In genomic region chr1:231625975-231626534, GRCh38 we compare ENCODE assay signal across 8 cellular contexts. TPM values are rescaled to one million over a fixed set of nuclear protein-coding genes. Genes with fewer than 3 reads are reported as not detected.
DNase-seq lines count a peak whose midpoint lies in the region; ATAC-seq, FAIRE-seq and TF ChIP-seq lines count a peak whose summit lies in the region.

No MANE protein-coding gene starts in this region.

- H3K27ac Mint-ChIP-seq in activated CD4-positive, alpha-beta T cell treated with anti-CD3 and anti-CD28 coated beads for 36 hours = peak overlapping the region; percentile 71
- peak overlapping the region; percentile 28 for H3K27ac Mint-ChIP-seq in activated CD8-positive, alpha-beta T cell treated with anti-CD3 and anti-CD28 coated beads for 36 hours

- no peaks in the 10 kb centered on the region for H3K36me3 Mint-ChIP-seq in activated CD4-positive, alpha-beta T cell treated with anti-CD3 and anti-CD28 coated beads for 36 hours (ENCODE audit: low read depth)
- no peaks in the 10 kb centered on the region for H3K36me3 Mint-ChIP-seq in activated CD8-positive, alpha-beta T cell treated with anti-CD3 and anti-CD28 coated beads for 36 hours (ENCODE audit: low read depth)

- no peak for DNase-seq in activated CD4-positive, alpha-beta T cell treated with anti-CD3 and anti-CD28 coated beads for 36 hours
- DNase-seq in activated CD4-positive, alpha-beta T cell treated with anti-CD3 and anti-CD28 coated beads for 4 hours = no peak
- DNase-seq in activated CD8-positive, alpha-beta T cell treated with anti-CD3 and anti-CD28 coated beads for 36 hours = no peak
- no peak for DNase-seq in kidney
- DNase-seq in testis = no peak
- DNase-seq in NOMO-1 treated with DMSO at 0.1 percent for 48 hours (lab: John Stamatoyannopoulos, UW; ENCODE audit: unreplicated experiment) = no peak
- no peak for DNase-seq in CD1c-positive myeloid dendritic cell (ENCODE audit: extremely low spot score)

- H3K4me3 Mint-ChIP-seq in activated CD4-positive, alpha-beta T cell treated with anti-CD3 and anti-CD28 coated beads for 36 hours = peak overlapping the region; percentile 80
- peak overlapping the region; percentile 74 for H3K4me3 Mint-ChIP-seq in activated CD8-positive, alpha-beta T cell treated with anti-CD3 and anti-CD28 coated beads for 36 hours

- peaks cover 3% of the 10 kb centered on the region for H3K27me3 Mint-ChIP-seq in activated CD4-positive, alpha-beta T cell treated with anti-CD3 and anti-CD28 coated beads for 36 hours
- no peaks in the 10 kb centered on the region for H3K27me3 Mint-ChIP-seq in activated CD8-positive, alpha-beta T cell treated with anti-CD3 and anti-CD28 coated beads for 36 hours

- H3K9me3 ChIP-seq in kidney (ENCODE audit: control insufficient read depth in 1 of 2, low read length in 2 of 2) = no peaks in the 10 kb centered on the region
- no peaks in the 10 kb centered on the region for H3K9me3 ChIP-seq in testis

- H3K4me3 ChIP-seq in kidney (ENCODE audit: low read length in 2 of 2) = peak overlapping the region; percentile 15 to 78
- H3K4me3 ChIP-seq in testis = peak overlapping the region; percentile 62 to 75

- H3K4me1 Mint-ChIP-seq in activated CD4-positive, alpha-beta T cell treated with anti-CD3 and anti-CD28 coated beads for 36 hours = peaks cover 32% of the 10 kb centered on the region
- peaks cover 28% of the 10 kb centered on the region for H3K4me1 Mint-ChIP-seq in activated CD8-positive, alpha-beta T cell treated with anti-CD3 and anti-CD28 coated beads for 36 hours (ENCODE audit: low read depth)

- H3K9ac ChIP-seq in kidney (ENCODE audit: low read length in 2 of 2) = no peak overlapping the region

- intact Hi-C loops in activated CD4-positive, alpha-beta T cell treated with anti-CD3 and anti-CD28 coated beads for 36 hours (cut with DNase I, micrococcal nuclease) = loop anchor here (5.0 to 10.0 kb wide), 2 partner anchors 179 to 1001 kb away; no protein-coding TSS in a partner anchor
- intact Hi-C loops in activated CD8-positive, alpha-beta T cell treated with anti-CD3 and anti-CD28 coated beads for 36 hours (cut with micrococcal nuclease) = no loop called here
- intact Hi-C loops in kidney (cut with DNase I) = no loop called here
- intact Hi-C loops in testis (cut with DNase I; ENCODE audit: low total_unique reads) = no loop called here

- WGBS in testis, 2 donors = 3% methylated on average over 7 of the region's 7 CpGs

- no peaks in the 10 kb centered on the region for H3K9me3 Mint-ChIP-seq in activated CD4-positive, alpha-beta T cell treated with anti-CD3 and anti-CD28 coated beads for 36 hours (ENCODE audit: low read depth)
- H3K9me3 Mint-ChIP-seq in activated CD8-positive, alpha-beta T cell treated with anti-CD3 and anti-CD28 coated beads for 36 hours = no peaks in the 10 kb centered on the region

- POLR2A ChIA-PET in activated CD4-positive, alpha-beta T cell treated with anti-CD3 and anti-CD28 coated beads for 36 hours (lab: Charles Lee) = no interaction called here
- POLR2A ChIA-PET in activated CD8-positive, alpha-beta T cell treated with anti-CD3 and anti-CD28 coated beads for 36 hours (lab: Charles Lee) = interaction anchor here (0.6 to 1.0 kb wide), 3 partner anchors 12 to 288 kb away, joined by 3 read pairs; partner anchors contain the start of genes EXOC8 and SPRTN

- peak overlapping the region in 1 of 2 donors; percentile 3 for H3K27ac ChIP-seq in kidney (ENCODE audit: low read depth in 2 of 2, low read length in 2 of 2)
- no peak overlapping the region for H3K27ac ChIP-seq in testis

- TF ChIP-seq POLR2A in testis (IDR thresholded peaks at IDR 0.05) = no peak

- FAIRE-seq in kidney (lab: Jason Lieb, UNC) = no peak

- no peak for ATAC-seq in activated CD4-positive, alpha-beta T cell treated with anti-CD3 and anti-CD28 coated beads for 36 hours
- ATAC-seq in activated CD8-positive, alpha-beta T cell treated with anti-CD3 and anti-CD28 coated beads for 36 hours = peak; percentile 7
- ATAC-seq in HG03571 (IDR thresholded peaks at IDR 0.05; ENCODE audit: unreplicated experiment) = no peak

- H3K27me3 ChIP-seq in testis = no peaks in the 10 kb centered on the region

- H3K4me1 ChIP-seq in kidney (ENCODE audit: control insufficient read depth in 1 of 2, insufficient read depth in 1 of 2, low read depth in 1 of 2, low read length in 2 of 2) (peaks cover 3 to 8% of the 10 kb centered on the region in 2 donors), testis (no peaks in the 10 kb centered on the region)

- CTCF ChIA-PET in activated CD4-positive, alpha-beta T cell treated with anti-CD3 and anti-CD28 coated beads for 36 hours (lab: Charles Lee) = interaction anchor here (0.7 to 1.2 kb wide), 2 partner anchors 9 to 87 kb away, joined by 3 to 7 read pairs; no protein-coding TSS in a partner anchor
- CTCF ChIA-PET in activated CD8-positive, alpha-beta T cell treated with anti-CD3 and anti-CD28 coated beads for 36 hours (lab: Charles Lee) = interaction anchor here (1.6 kb wide), 1 partner anchor 12 kb away, joined by 3 read pairs; no protein-coding TSS in a partner anchor

- H3K36me3 ChIP-seq in kidney (ENCODE audit: control insufficient read depth in 1 of 2, insufficient read depth in 2 of 2, low read length in 2 of 2) (no peaks in the 10 kb centered on the region), testis (ENCODE audit: low read depth, missing control alignments) (no peaks in the 10 kb centered on the region)

- TF ChIP-seq CTCF in activated CD8-positive, alpha-beta T cell treated with anti-CD3 and anti-CD28 coated beads for 36 hours (IDR thresholded peaks at IDR 0.05) = no peak
- no peak for TF ChIP-seq CTCF in kidney (IDR thresholded peaks at IDR 0.05; ENCODE audit: borderline replicate concordance, extremely low read depth, insufficient read depth)
- TF ChIP-seq CTCF in testis (IDR thresholded peaks at IDR 0.05) = no peak

RNA-seq across cellular contexts. Expression of gene DISC1, which starts 0.5 kb away (rescaled TPM):
- 1 to 10 TPM; 1.9 to 3.8 TPM for total RNA-seq in activated CD4-positive, alpha-beta T cell treated with anti-CD3 and anti-CD28 coated beads for 36 hours
- total RNA-seq in activated CD8-positive, alpha-beta T cell treated with anti-CD3 and anti-CD28 coated beads for 36 hours = 1 to 10 TPM; 3.5 to 5.0 TPM
- total RNA-seq in kidney (15.9 TPM), testis (1 to 10 TPM; 5.7 to 6.8 TPM)
- polyA plus RNA-seq in kidney (ENCODE audit: insufficient read depth, low read depth, low replicate concordance) (0.80 TPM), testis (ENCODE audit: insufficient read depth, low read depth, low replicate concordance) (1.8 TPM)

Comparison
In these comparisons a context has a peak if more than half of its experiments do, and no peak if none do; other contexts are left out.
1. intact Hi-C loops: an anchor here in activated CD4-positive, alpha-beta T cell treated with anti-CD3 and anti-CD28 coated beads for 36 hours (5.0 to 10.0 kb wide); none called in activated CD8-positive, alpha-beta T cell treated with anti-CD3 and anti-CD28 coated beads for 36 hours, kidney and testis.